ENCODE assay signal across 8 cellular contexts in genomic region chr1:51330331-51331201, GRCh38. TPM values are rescaled to one million over a fixed set of nuclear protein-coding genes. Genes with fewer than 3 reads are reported as not detected.
DNase-seq lines count a peak whose midpoint lies in the region; ATAC-seq and TF ChIP-seq lines count a peak whose summit lies in the region.

TSS of gene TTC39A (minus strand) at chr1:51330562. CDS start at chr1:51330477, 85 bp downstream.

- no peaks in the 10 kb centered on the region for H3K9me3 ChIP-seq in cardiac muscle cell (ENCODE audit: low read depth)

- no peaks in the 10 kb centered on the region for H3K36me3 Mint-ChIP-seq in activated CD4-positive, alpha-beta T cell treated with anti-CD3 and anti-CD28 coated beads, Interleukin-2, amount 10 ng/mL, durations not matched to agents 24 days and 14 days (ENCODE audit: low read depth)

- no peaks in the 10 kb centered on the region for H3K27me3 ChIP-seq in cardiac muscle cell

- intact Hi-C loops in activated CD4-positive, alpha-beta T cell treated with anti-CD3 and anti-CD28 coated beads, Interleukin-2, amount 10 ng/mL, durations not matched to agents 24 days and 14 days (cut with micrococcal nuclease) = no loop called here

- no peaks in the 10 kb centered on the region for H3K9me3 Mint-ChIP-seq in activated CD4-positive, alpha-beta T cell treated with anti-CD3 and anti-CD28 coated beads, Interleukin-2, amount 10 ng/mL, durations not matched to agents 24 days and 14 days

- no peak for DNase-seq in activated CD4-positive, alpha-beta T cell treated with anti-CD3 and anti-CD28 coated beads, Interleukin-2, amount 10 ng/mL, durations not matched to agents 24 days and 14 days
- no peak for DNase-seq in activated CD4-positive, alpha-beta T cell treated with anti-CD3 and anti-CD28 coated beads for 1 hour
- DNase-seq in cardiac muscle cell (ENCODE audit: low read depth in 1 of 2, low spot score in 1 of 2) (peak in 1 of 2 donors; percentile 46), renal cortical epithelial cell (ENCODE audit: low read depth) (no peak), kidney glomerular epithelial cell (lab: John Stamatoyannopoulos, UW) (no peak)

- H3K27ac ChIP-seq in cardiac muscle cell = no peak within 1 kb of the TSS

- H3K27me3 Mint-ChIP-seq in activated CD4-positive, alpha-beta T cell treated with anti-CD3 and anti-CD28 coated beads, Interleukin-2, amount 10 ng/mL, durations not matched to agents 24 days and 14 days = peaks cover 34% of the 10 kb centered on the region

- H3K36me3 ChIP-seq in cardiac muscle cell = no peaks in the 10 kb centered on the region

- H3K4me3 ChIP-seq in WI38 (ENCODE audit: low read depth, low read length) (peak within 1 kb of the TSS; percentile 44), cardiac muscle cell (peak within 1 kb of the TSS; percentile 42)

- H3K4me1 ChIP-seq in cardiac muscle cell (ENCODE audit: low read depth) = peaks cover 13% of the 10 kb centered on the region

- TF ChIP-seq CTCF in WI38 (IDR thresholded peaks at IDR 0.05; ENCODE audit: low read depth, low read length) (no peak), cardiac muscle cell (IDR thresholded peaks at IDR 0.05; ENCODE audit: low read depth, low read length) (no peak)

- no peak within 1 kb of the TSS for H3K27ac Mint-ChIP-seq in activated CD4-positive, alpha-beta T cell treated with anti-CD3 and anti-CD28 coated beads, Interleukin-2, amount 10 ng/mL, durations not matched to agents 24 days and 14 days

- peak within 1 kb of the TSS; percentile 67 for H3K4me3 Mint-ChIP-seq in activated CD4-positive, alpha-beta T cell treated with anti-CD3 and anti-CD28 coated beads, Interleukin-2, amount 10 ng/mL, durations not matched to agents 24 days and 14 days

- peaks cover 12% of the 10 kb centered on the region for H3K4me1 Mint-ChIP-seq in activated CD4-positive, alpha-beta T cell treated with anti-CD3 and anti-CD28 coated beads, Interleukin-2, amount 10 ng/mL, durations not matched to agents 24 days and 14 days

- ATAC-seq in GM19023 (IDR thresholded peaks at IDR 0.05; ENCODE audit: unreplicated experiment) (no peak), GM21390 (IDR thresholded peaks at IDR 0.05; ENCODE audit: unreplicated experiment) (no peak)

RNA-seq across cellular contexts. Expression of gene TTC39A, which starts in this region (rescaled TPM):
- total RNA-seq in activated CD4-positive, alpha-beta T cell treated with anti-CD3 and anti-CD28 coated beads, Interleukin-2, amount 10 ng/mL, durations not matched to agents 24 days and 14 days = 0.12 and 0.28 TPM in 2 replicates
- total RNA-seq in cardiac muscle cell (13.5 and 15.6 TPM in 2 replicates), renal cortical epithelial cell (24.5 and 79.0 TPM in 2 replicates)
- polyA plus RNA-seq in cardiac muscle cell = 8.1 and 11.4 TPM in 2 replicates

Comparison
In these comparisons a context has a peak if more than half of its experiments do, and no peak if none do; other contexts are left out.
1. RNA of gene TTC39A (total RNA-seq): 24.5 to 79.0 TPM in renal cortical epithelial cell and 13.5 to 15.6 TPM in cardiac muscle cell; 0.12 to 0.28 TPM in activated CD4-positive, alpha-beta T cell treated with anti-CD3 and anti-CD28 coated beads, Interleukin-2, amount 10 ng/mL, durations not matched to agents 24 days and 14 days; every median in the first group is over 10 times any median in the second.